Comparison of ENCODE assay signal across 19 cellular contexts in the genomic region with DNA sequence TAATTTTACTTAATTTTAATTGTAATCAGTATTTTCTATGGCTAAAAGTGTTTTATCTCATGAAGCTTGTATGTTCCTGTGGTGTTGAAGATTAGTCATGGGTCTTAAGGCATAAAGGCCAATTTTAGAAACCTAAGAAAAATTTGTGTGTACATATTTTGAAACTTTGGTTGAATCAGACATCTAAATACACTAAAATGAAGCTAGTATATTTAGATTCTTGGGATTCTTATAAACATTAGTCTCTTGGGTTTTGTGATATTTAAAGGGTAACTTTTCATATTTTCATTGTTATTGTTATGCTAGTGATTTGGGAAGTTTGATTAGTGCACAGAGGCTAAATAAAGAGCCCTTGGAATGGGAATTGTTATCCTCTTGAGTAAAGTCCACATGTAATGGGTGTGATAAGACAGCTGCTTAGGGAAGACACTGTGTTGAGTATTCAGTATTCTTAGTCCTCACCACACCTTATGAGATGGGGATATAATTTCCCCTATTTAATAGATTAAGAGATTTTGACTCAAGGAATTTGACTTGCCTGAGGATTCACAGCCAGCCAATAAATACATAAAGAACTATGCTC. TPM values are rescaled to one million over a fixed set of nuclear protein-coding genes. Genes with fewer than 3 reads are reported as not detected.
A peak's percentile ranks its signal among the peaks of the same experiment; 100 is the strongest.
DNase-seq lines count a peak whose midpoint lies in the region; ATAC-seq and TF ChIP-seq lines count a peak whose summit lies in the region.
"Had no signal": no experiment of that assay in that cellular context is flagged by ENCODE, and none has a peak within 500 bp of the region (broad histone marks: within the 10 kb centered on the region; RNA-seq: fewer than 3 reads in every experiment).

No MANE protein-coding gene starts in this region.

- no peak for TF ChIP-seq POLR2A in body of pancreas (IDR thresholded peaks at IDR 0.05)

- POLR2A ChIA-PET in AG04449 (lab: Yijun Ruan, JAX): interaction anchor here (0.5 kb wide), 1 partner anchor 9 kb away, joined by 3 read pairs; no protein-coding TSS in a partner anchor

- CTCF ChIA-PET in AG04449 (lab: Yijun Ruan, JAX): interaction anchor here (0.9 to 1.2 kb wide), 2 partner anchors 8 to 48 kb away, joined by 3 read pairs; no protein-coding TSS in a partner anchor

- no peak overlapping the region for H3K4me3 Mint-ChIP-seq in memory B cell
- H3K4me3 Mint-ChIP-seq: activated T-helper 1 cell treated with anti-CD3 and anti-CD28 coated beads, Interleukin-12 subunit alpha, Interleukin-12 subunit beta, Interleukin-2, Interleukin-4 antibody, amounts not matched to agents 30 ng/mL and 10 ng/mL and 1 ng/mL, durations not matched to agents 14 hours and 24 hours and 36 hours; CD8-positive, alpha-beta memory T cell; stimulated activated naive B cell treated with anti-CD40 and anti-IgM and Interleukin-4, amounts not matched to agents 10 μg/mL and 1 μg/mL and 100 μg/mL, for 72 hours had no signal

- H3K27ac ChIP-seq in ascending aorta (peak overlapping the region; percentile 42 to 74), body of pancreas (no peak overlapping the region)
- H3K27ac ChIP-seq: neutrophil, SJSA1 had no signal

- H3K27ac Mint-ChIP-seq in memory B cell: peak overlapping the region; percentile 7
- H3K27ac Mint-ChIP-seq: activated T-helper 1 cell treated with anti-CD3 and anti-CD28 coated beads, Interleukin-12 subunit alpha, Interleukin-12 subunit beta, Interleukin-2, Interleukin-4 antibody, amounts not matched to agents 30 ng/mL and 10 ng/mL and 1 ng/mL, durations not matched to agents 14 hours and 24 hours and 36 hours; stimulated activated naive B cell treated with anti-CD40 and anti-IgM and Interleukin-4, amounts not matched to agents 10 μg/mL and 1 μg/mL and 100 μg/mL, for 72 hours had no signal

- H3K4me3 ChIP-seq in AG04449 (ENCODE audit: low read depth, low read length) (no peak overlapping the region), ascending aorta (no peak overlapping the region), body of pancreas (no peak overlapping the region)
- H3K4me3 ChIP-seq: SJSA1, smooth muscle cell had no signal

- H3K27me3 ChIP-seq in ascending aorta: no peaks in the 10 kb centered on the region
- H3K27me3 ChIP-seq in body of pancreas: no peaks in the 10 kb centered on the region
- H3K27me3 ChIP-seq: neutrophil, SJSA1 had no signal

- DNase-seq in AG04449 (ENCODE audit: low read depth, low spot score) (peak; percentile 31), EL (peak; percentile 30), ascending aorta (ENCODE audit: low spot score in 2 of 2) (no peak), memory B cell (ENCODE audit: low spot score in 2 of 2) (no peak), cerebellar nuclear complex (lab: John Stamatoyannopoulos, UW) (no peak), NCI-H2196 (lab: John Stamatoyannopoulos, UW; ENCODE audit: unreplicated experiment) (no peak), SW 1271 (lab: John Stamatoyannopoulos, UW) (no peak), body of pancreas (no peak)
- DNase-seq: CD8-positive, alpha-beta memory T cell; cortex of kidney; GF-D8; glutamatergic neuron; NCI-H1105; stimulated activated naive B cell treated with anti-CD40 and anti-IgM and Interleukin-4, amounts not matched to agents 10 μg/mL and 1 μg/mL and 100 μg/mL, for 72 hours had no signal

- H3K36me3 ChIP-seq in ascending aorta (peaks cover 52 to 63% of the 10 kb centered on the region in 2 donors), body of pancreas (replicated peaks in 1 of 2; ENCODE audit: insufficient read depth in 1 of 2, low read depth in 2 of 2) (peaks cover 7 to 22% of the 10 kb centered on the region in 2 donors)

- H3K4me1 Mint-ChIP-seq in memory B cell: no peaks in the 10 kb centered on the region

- H3K36me3 Mint-ChIP-seq in memory B cell: peaks cover 34% of the 10 kb centered on the region

- ATAC-seq in memory B cell (ENCODE audit: low read depth): no peak
- ATAC-seq in body of pancreas: no peak
- ATAC-seq: activated naive CD4-positive, alpha-beta T cell treated with anti-CD3 and anti-CD28 coated beads, Interleukin-2, amount 50 U/mL, for 72 hours; stimulated activated naive B cell treated with anti-CD40 and anti-IgM and Interleukin-4, amounts not matched to agents 10 μg/mL and 1 μg/mL and 100 μg/mL, for 72 hours had no signal

- intact Hi-C loops in ascending aorta (cut with DNase I) (no loop called here), body of pancreas (cut with DNase I) (no loop called here)

- H3K9me3 ChIP-seq in ascending aorta: no peaks in the 10 kb centered on the region
- no peaks in the 10 kb centered on the region for H3K9me3 ChIP-seq in body of pancreas
- H3K9me3 ChIP-seq: neutrophil, SJSA1 had no signal

- no peaks in the 10 kb centered on the region for H3K27me3 Mint-ChIP-seq in memory B cell
- H3K27me3 Mint-ChIP-seq: CD8-positive, alpha-beta memory T cell; stimulated activated naive B cell treated with anti-CD40 and anti-IgM and Interleukin-4, amounts not matched to agents 10 μg/mL and 1 μg/mL and 100 μg/mL, for 72 hours had no signal

- no peaks in the 10 kb centered on the region for H3K9me3 Mint-ChIP-seq in memory B cell
- H3K9me3 Mint-ChIP-seq: activated naive CD4-positive, alpha-beta T cell treated with anti-CD3 and anti-CD28 coated beads, Interleukin-2, amount 50 U/mL, for 72 hours; activated T-helper 1 cell treated with anti-CD3 and anti-CD28 coated beads, Interleukin-12 subunit alpha, Interleukin-12 subunit beta, Interleukin-2, Interleukin-4 antibody, amounts not matched to agents 30 ng/mL and 10 ng/mL and 1 ng/mL, durations not matched to agents 14 hours and 24 hours and 36 hours; CD8-positive, alpha-beta memory T cell; stimulated activated naive B cell treated with anti-CD40 and anti-IgM and Interleukin-4, amounts not matched to agents 10 μg/mL and 1 μg/mL and 100 μg/mL, for 72 hours had no signal

- H3K4me1 ChIP-seq in ascending aorta (peaks cover 3 to 34% of the 10 kb centered on the region in 2 donors), body of pancreas (no peaks in the 10 kb centered on the region)

- TF ChIP-seq CTCF in AG04449 (IDR thresholded peaks at IDR 0.05; ENCODE audit: insufficient read depth, low read length, missing control alignments) (no peak), ascending aorta (IDR thresholded peaks at IDR 0.05) (no peak), body of pancreas (IDR thresholded peaks at IDR 0.05) (no peak)

RNA-seq across cellular contexts. Expression of a gene that starts 24.6 kb away (rescaled TPM):
- total RNA-seq in ascending aorta (162 TPM), body of pancreas (10 to 100 TPM; 37.4 to 51.7 TPM)

RNA-seq across cellular contexts. Expression of a gene that starts 28.8 kb away (rescaled TPM):
- total RNA-seq in ascending aorta: 127 TPM
- 1 to 10 TPM; 3.0 to 8.3 TPM for total RNA-seq in body of pancreas

RNA-seq across cellular contexts. Expression of a gene that starts 48.6 kb away (rescaled TPM):
- total RNA-seq in ascending aorta: 30.0 TPM
- total RNA-seq in body of pancreas: 10 to 100 TPM; 13.2 to 45.5 TPM

Comparison
In these comparisons a context has a peak if more than half of its experiments do, and no peak if none do; other contexts are left out.
1. DNase-seq: peak in AG04449 (single experiment) and EL (single experiment); none in ascending aorta (0 of 2), memory B cell (0 of 2), cerebellar nuclear complex (0 of 2), NCI-H2196 (single experiment), SW 1271 (0 of 2) and body of pancreas (0 of 4).
2. H3K27ac ChIP-seq: peak in ascending aorta (2 of 2); none in body of pancreas (0 of 4).
3. RNA of a gene that starts 28.8 kb away (total RNA-seq): 127 TPM in ascending aorta (single experiment); 3.0 to 8.3 TPM in body of pancreas; every median in the first group is over 10 times any median in the second.